8 cellular contexts compared by ENCODE assay signal in the genomic region with DNA sequence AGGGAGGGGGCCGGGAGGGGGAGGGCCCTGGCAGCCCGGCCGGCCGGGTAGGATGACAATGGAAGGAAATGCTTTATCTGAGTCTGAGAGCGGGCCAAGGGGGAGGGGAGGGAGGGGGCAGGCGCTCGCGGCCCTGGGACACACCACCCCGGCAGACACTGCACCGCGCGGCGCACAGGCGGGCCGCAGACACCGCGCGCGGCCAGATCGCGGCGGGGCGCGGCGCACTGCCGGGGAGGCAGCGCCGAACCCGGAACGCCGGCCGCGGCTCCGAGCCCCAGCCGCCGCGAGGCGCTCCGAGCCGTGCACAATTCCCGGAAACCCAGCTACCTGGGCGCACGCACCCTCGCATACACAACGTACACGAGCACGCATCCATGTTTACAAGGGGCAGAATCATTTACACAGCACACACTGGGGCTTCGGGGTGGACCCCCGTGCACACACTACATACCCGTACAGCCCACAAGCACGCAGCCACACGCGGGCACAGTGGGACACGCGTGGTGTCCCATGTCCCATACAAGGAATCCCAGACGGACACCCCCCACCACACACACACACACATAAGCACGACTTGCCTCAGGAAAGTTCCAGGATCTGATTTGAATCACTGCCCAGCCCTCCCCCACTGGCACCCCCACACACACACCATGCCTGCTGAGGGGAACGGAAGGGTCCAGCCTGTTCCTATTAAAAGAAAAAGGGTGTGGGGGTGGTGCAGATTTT. TPM values are rescaled to one million over a fixed set of nuclear protein-coding genes. Genes with fewer than 3 reads are reported as not detected.
DNase-seq lines count a peak whose midpoint lies in the region; ATAC-seq, FAIRE-seq and TF ChIP-seq lines count a peak whose summit lies in the region.

A gene (minus strand): TSS at position 2 of the 729 bp plus-strand sequence. CDS start 118 bp downstream, outside the sequence.

- peaks cover 48% of the 10 kb centered on the region for H3K79me2 ChIP-seq in GM23248 (ENCODE audit: insufficient read depth)

- intact Hi-C loops in kidney (cut with DNase I): no loop called here

- no peaks in the 10 kb centered on the region for H3K9me3 ChIP-seq in GM23248 (ENCODE audit: low read depth)
- H3K9me3 ChIP-seq in kidney (ENCODE audit: control insufficient read depth in 1 of 2, low read length in 2 of 2): no peaks in the 10 kb centered on the region

- in situ Hi-C loops in GM23248 (cut with MboI): no loop called here

- H3F3A ChIP-seq in GM23248 (ENCODE audit: insufficient read depth): peaks cover 52% of the 10 kb centered on the region

- H3K4me3 ChIP-seq in GM23248: peak within 1 kb of the TSS; percentile 82
- peak within 1 kb of the TSS; percentile 66 to 86 for H3K4me3 ChIP-seq in kidney (ENCODE audit: low read length in 2 of 2)

- H3K4me1 ChIP-seq in GM23248 (ENCODE audit: insufficient read depth): peaks cover 59% of the 10 kb centered on the region
- H3K4me1 ChIP-seq in kidney (ENCODE audit: control insufficient read depth in 1 of 2, insufficient read depth in 1 of 2, low read depth in 1 of 2, low read length in 2 of 2): peaks cover 48 to 56% of the 10 kb centered on the region in 2 donors

- peak; percentile 70 for ATAC-seq in activated CD4-positive, CD25-positive, alpha-beta regulatory T cell treated with anti-CD3 and anti-CD28 coated beads, Interleukin-2, amount 50 U/mL, for 24 hours
- no peak for ATAC-seq in GM18861 (IDR thresholded peaks at IDR 0.05; ENCODE audit: unreplicated experiment)

- H3K9ac ChIP-seq in GM23248: peak within 1 kb of the TSS; percentile 93
- peak within 1 kb of the TSS; percentile 93 to 96 for H3K9ac ChIP-seq in kidney (ENCODE audit: low read length in 2 of 2)

- DNase-seq in D341Med (ENCODE audit: low spot score) (peak; percentile 89), GM23248 (peak; percentile 90), NCI-H1105 (lab: John Stamatoyannopoulos, UW) (peak; percentile 45), cerebellum (ENCODE audit: low spot score) (peak; percentile 82), kidney (peak; percentile 96)
- peak; percentile 73 for DNase-seq in stimulated activated CD4-positive, alpha-beta T cell treated with anti-CD3 and anti-CD28 coated beads, Interleukin-12 subunit alpha, Interleukin-12 subunit beta, amount 100 ng/mL, for 4 hours

- FAIRE-seq in kidney (lab: Jason Lieb, UNC): no peak

- H4K20me1 ChIP-seq in GM23248 (ENCODE audit: insufficient read depth): no peaks in the 10 kb centered on the region

- peak within 1 kb of the TSS; percentile 99 for H3K27ac ChIP-seq in GM23248
- H3K27ac ChIP-seq in kidney (ENCODE audit: low read depth in 2 of 2, low read length in 2 of 2): peak within 1 kb of the TSS; percentile 94 to 98

- peak within 1 kb of the TSS; percentile 89 for H3K4me2 ChIP-seq in GM23248 (ENCODE audit: unreplicated experiment)

- peak within 1 kb of the TSS; percentile 66 for H2AFZ ChIP-seq in GM23248

- 0 to 2% methylated on average over 23 to 42 of the region's 58 CpGs for WGBS in GM23248 (ENCODE audit: low coverage in 1 of 2, low lambda C conversion rate in 2 of 2, missing lambda C conversion rate in 2 of 2), 2 experiments

- H3K27me3 ChIP-seq in GM23248 (replicated peaks; ENCODE audit: insufficient read depth): no peaks in the 10 kb centered on the region

- no peak for TF ChIP-seq CTCF in kidney (IDR thresholded peaks at IDR 0.05; ENCODE audit: borderline replicate concordance, extremely low read depth, insufficient read depth)

- H3K36me3 ChIP-seq in GM23248 (ENCODE audit: low read depth): no peaks in the 10 kb centered on the region
- H3K36me3 ChIP-seq in kidney (ENCODE audit: control insufficient read depth in 1 of 2, insufficient read depth in 2 of 2, low read length in 2 of 2): no peaks in the 10 kb centered on the region

- H3K9me2 ChIP-seq in GM23248 (ENCODE audit: insufficient read depth): no peaks in the 10 kb centered on the region

RNA-seq across cellular contexts. Expression of the gene that starts here (rescaled TPM):
- total RNA-seq in GM23248 (2014; rRNA removed; shearing (Covaris generic)): 62.9 and 72.3 TPM in 2 replicates
- polyA plus RNA-seq in GM23248 (2016; fragmentation: Nextera tagmentation; extraction: Ambion mirVana) (45.3 and 46.2 TPM in 2 replicates), kidney (ENCODE audit: insufficient read depth, low read depth, low replicate concordance) (35.0 TPM)
- total RNA-seq in cerebellum (12.1 TPM), kidney (132 TPM)

Comparison
In these comparisons a context has a peak if more than half of its experiments do, and no peak if none do; other contexts are left out.
1. DNase-seq: peak in every context shown above with its lines; median percentile 96 in kidney; 90 in GM23248; 89 in D341Med; 82 in cerebellum; 73 in stimulated activated CD4-positive, alpha-beta T cell treated with anti-CD3 and anti-CD28 coated beads, Interleukin-12 subunit alpha, Interleukin-12 subunit beta, amount 100 ng/mL, for 4 hours; 45 in NCI-H1105.